Comparison of ENCODE assay signal across 24 cellular contexts in genomic region chr6:126888727-126889725, GRCh38.
"Had no signal": no experiment of that assay in that cellular context is flagged by ENCODE, and none has a peak within 500 bp of the region (broad histone marks: within the 10 kb centered on the region; RNA-seq: fewer than 3 reads in every experiment).

No MANE protein-coding gene starts in this region.

- H3K27ac ChIP-seq: colonic mucosa, lower lobe of right lung, neutrophil, pancreas, right lobe of liver, stomach, thyroid gland had no signal

- H3K27me3 ChIP-seq: colonic mucosa, neutrophil, pancreas, right lobe of liver, stomach, thyroid gland had no signal

- H3K36me3 Mint-ChIP-seq: memory B cell; mesothelial cell of epicardium; naive B cell; natural killer cell treated with Interleukin-12 subunit alpha and Interleukin-12 subunit beta and Interleukin-15 and Interleukin-18, amount 100 ng/mL, for 72 hours had no signal

- H3K4me3 Mint-ChIP-seq: dendritic cell treated with granulocyte-macrophage colony-stimulating factor and Interleukin-4, amounts not matched to agents 40 ng/mL and 50 ng/mL, for 4 days; memory B cell; mesothelial cell of epicardium; naive B cell; natural killer cell treated with Interleukin-12 subunit alpha and Interleukin-12 subunit beta and Interleukin-15 and Interleukin-18, amount 100 ng/mL, for 72 hours; neural crest cell had no signal

- H3K4me1 ChIP-seq: colonic mucosa, lower lobe of right lung, pancreas, right lobe of liver, stomach, thyroid gland had no signal

- DNase-seq: colonic mucosa; effector memory CD4-positive, alpha-beta T cell; head of caudate nucleus; lower lobe of right lung; mucosa of descending colon; naive B cell; right lobe of liver; small intestine; stimulated activated CD4-positive, alpha-beta T cell treated with anti-CD3 and anti-CD28 coated beads, Interleukin-12 subunit alpha, Interleukin-12 subunit beta, amount 100 ng/mL, for 4 hours; stimulated activated CD4-positive, alpha-beta T cell treated with anti-CD3 and anti-CD28 coated beads, Interleukin-1b, Interleukin-23, amount 100 ng/mL, for 48 hours; stimulated activated CD4-positive, alpha-beta T cell treated with anti-CD3 and anti-CD28 coated beads, Interleukin-4, amount 100 ng/mL, for 1 hour; stimulated activated CD8-positive, alpha-beta memory T cell treated with anti-CD3 and anti-CD28 coated beads, Interleukin-4, amount 100 ng/mL, for 48 hours; stimulated activated naive CD4-positive, alpha-beta T cell treated with Interleukin-2 at 50 U/mL for 16 hours; stomach; trophoblast cell had no signal

- H3K4me1 Mint-ChIP-seq: memory B cell, naive B cell, neural crest cell had no signal

- H3K27me3 Mint-ChIP-seq: dendritic cell treated with granulocyte-macrophage colony-stimulating factor and Interleukin-4, amounts not matched to agents 40 ng/mL and 50 ng/mL, for 4 days; naive B cell; natural killer cell treated with Interleukin-12 subunit alpha and Interleukin-12 subunit beta and Interleukin-15 and Interleukin-18, amount 100 ng/mL, for 72 hours had no signal

- H3K4me3 ChIP-seq: colonic mucosa, lower lobe of right lung, mucosa of descending colon, pancreas, right lobe of liver, stomach, thyroid gland had no signal

- H3K27ac Mint-ChIP-seq: dendritic cell treated with granulocyte-macrophage colony-stimulating factor and Interleukin-4, amounts not matched to agents 40 ng/mL and 50 ng/mL, for 4 days; memory B cell; mesothelial cell of epicardium; naive B cell; natural killer cell treated with Interleukin-12 subunit alpha and Interleukin-12 subunit beta and Interleukin-15 and Interleukin-18, amount 100 ng/mL, for 72 hours had no signal

- H3K9me3 Mint-ChIP-seq: memory B cell, neural crest cell had no signal

- H3K9me3 ChIP-seq: colonic mucosa, lower lobe of right lung, mucosa of descending colon, neutrophil, pancreas, right lobe of liver, stomach, thyroid gland had no signal

- ATAC-seq: left ventricle myocardium superior; lower lobe of right lung; mucosa of descending colon; natural killer cell treated with Interleukin-12 subunit alpha and Interleukin-12 subunit beta and Interleukin-15 and Interleukin-18, amount 100 ng/mL, for 72 hours; pancreas; right lobe of liver had no signal

- H3K36me3 ChIP-seq: colonic mucosa, lower lobe of right lung, neutrophil, pancreas, right lobe of liver, stomach, thyroid gland had no signal
